ENCODE assay signal across 21 cellular contexts in genomic region chr3:116190095-116190494, GRCh38.
"Had no signal": no experiment of that assay in that cellular context is flagged by ENCODE, and none has a peak within 500 bp of the region (broad histone marks: within the 10 kb centered on the region; RNA-seq: fewer than 3 reads in every experiment).

No MANE protein-coding gene starts in this region.

- H3K27ac ChIP-seq: HL-60, SJSA1 had no signal

- H3K4me3 Mint-ChIP-seq: IgD-negative memory B cell, T-cell had no signal

- H3K36me3 ChIP-seq: SJSA1 had no signal

- H3K4me3 ChIP-seq: K562, SJSA1 had no signal

- H3K9me3 ChIP-seq: SJSA1, SK-N-SH had no signal

- ATAC-seq: K562, T-cell had no signal

- DNase-seq: MV-4-11, NCI-H1048, NCI-H1105, NCI-H1436 treated with DMSO at 0.1 percent for 48 hours, NCI-H1694, NCI-H187 treated with DMSO at 0.1 percent for 48 hours, NCI-H2029 treated with DMSO at 0.1 percent for 48 hours, NCI-H2171, NCI-H524, NCI-H526 treated with DMSO at 0.1 percent for 48 hours, NCI-H774, Right ventricle myocardium superior, RPMI8226, SIG-M5, SK-N-SH, SW 1271, T-cell had no signal

- H3K4me1 ChIP-seq: SJSA1 had no signal

- H3K27me3 ChIP-seq: SJSA1 had no signal

- H3K36me3 Mint-ChIP-seq: IgD-negative memory B cell, T-cell had no signal

- H3K27ac Mint-ChIP-seq: IgD-negative memory B cell, T-cell had no signal

- H3K4me1 Mint-ChIP-seq: IgD-negative memory B cell, T-cell had no signal
